ENCODE assay signal across 11 cellular contexts in the genomic region with DNA sequence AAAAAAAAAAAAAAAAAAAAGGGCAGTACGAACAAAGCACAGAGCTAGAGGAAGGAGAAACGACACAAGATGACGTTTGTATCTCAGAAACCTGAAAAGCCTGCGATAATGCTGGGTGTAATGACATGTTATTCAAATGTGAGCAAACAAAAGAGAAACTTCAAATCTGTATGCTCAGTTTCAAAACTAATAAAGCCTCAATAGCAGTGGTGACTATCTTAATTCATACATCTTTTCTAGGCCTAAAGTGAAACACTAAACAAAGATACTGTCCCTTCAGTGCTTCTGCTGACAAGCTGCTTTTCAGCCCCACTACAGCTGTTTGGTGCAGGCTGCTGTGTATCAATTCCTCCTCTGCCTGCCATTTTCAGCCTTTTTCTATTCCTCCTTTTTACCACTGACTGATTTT. TPM values are rescaled to one million over a fixed set of nuclear protein-coding genes. Genes with fewer than 3 reads are reported as not detected.
DNase-seq lines count a peak whose midpoint lies in the region; ATAC-seq and FAIRE-seq lines count a peak whose summit lies in the region.
"Had no signal": no experiment of that assay in that cellular context is flagged by ENCODE, and none has a peak within 500 bp of the region (broad histone marks: within the 10 kb centered on the region; RNA-seq: fewer than 3 reads in every experiment).

No MANE protein-coding gene starts in this region.

- intact Hi-C loops in activated CD4-positive, alpha-beta T cell treated with anti-CD3 and anti-CD28 coated beads, Interleukin-2, amount 10 ng/mL, durations not matched to agents 24 days and 14 days (cut with micrococcal nuclease), result no loop called here

- H3K27ac Mint-ChIP-seq in activated CD4-positive, alpha-beta T cell treated with anti-CD3 and anti-CD28 coated beads, Interleukin-2, amount 10 ng/mL, durations not matched to agents 24 days and 14 days, result peak overlapping the region; percentile 28
- no peak overlapping the region for H3K27ac Mint-ChIP-seq in stimulated activated naive B cell treated with anti-CD40 and anti-IgM and Interleukin-4, amounts not matched to agents 10 μg/mL and 1 μg/mL and 100 μg/mL, for 72 hours
- H3K27ac Mint-ChIP-seq in activated naive CD8-positive, alpha-beta T cell treated with anti-CD3 and anti-CD28 coated beads for 36 hours, result no peak overlapping the region

- no peak for FAIRE-seq in urothelium cell line (lab: Jason Lieb, UNC)

- peaks cover 3% of the 10 kb centered on the region for H3K9me3 Mint-ChIP-seq in activated CD4-positive, alpha-beta T cell treated with anti-CD3 and anti-CD28 coated beads, Interleukin-2, amount 10 ng/mL, durations not matched to agents 24 days and 14 days
- no peaks in the 10 kb centered on the region for H3K9me3 Mint-ChIP-seq in stimulated activated naive B cell treated with anti-CD40 and anti-IgM and Interleukin-4, amounts not matched to agents 10 μg/mL and 1 μg/mL and 100 μg/mL, for 72 hours
- no peaks in the 10 kb centered on the region for H3K9me3 Mint-ChIP-seq in activated naive CD8-positive, alpha-beta T cell treated with anti-CD3 and anti-CD28 coated beads for 36 hours

- H3K4me1 Mint-ChIP-seq in activated CD4-positive, alpha-beta T cell treated with anti-CD3 and anti-CD28 coated beads, Interleukin-2, amount 10 ng/mL, durations not matched to agents 24 days and 14 days, result peaks cover 7% of the 10 kb centered on the region
- peaks cover 19 to 22% of the 10 kb centered on the region in 2 donors for H3K4me1 Mint-ChIP-seq in stimulated activated naive B cell treated with anti-CD40 and anti-IgM and Interleukin-4, amounts not matched to agents 10 μg/mL and 1 μg/mL and 100 μg/mL, for 72 hours
- peaks cover 27% of the 10 kb centered on the region for H3K4me1 Mint-ChIP-seq in activated naive CD8-positive, alpha-beta T cell treated with anti-CD3 and anti-CD28 coated beads for 36 hours

- DNase-seq in activated CD4-positive, alpha-beta T cell treated with anti-CD3 and anti-CD28 coated beads, Interleukin-2, amount 10 ng/mL, durations not matched to agents 24 days and 14 days, result no peak
- DNase-seq in activated CD4-positive, alpha-beta T cell treated with anti-CD3 and anti-CD28 coated beads for 48 hours, result no peak
- DNase-seq in NCI-H526 treated with DMSO at 0.1 percent for 48 hours (lab: John Stamatoyannopoulos, UW) (peak; percentile 45), urothelium cell line (ENCODE audit: low spot score) (no peak)
- DNase-seq in stimulated activated naive B cell treated with anti-CD40 and anti-IgM and Interleukin-4, amounts not matched to agents 10 μg/mL and 1 μg/mL and 100 μg/mL, for 72 hours, result no peak
- no peak for DNase-seq in activated naive CD8-positive, alpha-beta T cell treated with anti-CD3 and anti-CD28 coated beads for 36 hours
- DNase-seq: activated CD8-positive, alpha-beta memory T cell treated with anti-CD3 and anti-CD28 coated beads for 24 hours; dermis blood vessel endothelial cell; KG1 had no signal

- no peak overlapping the region for H3K4me3 Mint-ChIP-seq in activated CD4-positive, alpha-beta T cell treated with anti-CD3 and anti-CD28 coated beads, Interleukin-2, amount 10 ng/mL, durations not matched to agents 24 days and 14 days
- H3K4me3 Mint-ChIP-seq in stimulated activated naive B cell treated with anti-CD40 and anti-IgM and Interleukin-4, amounts not matched to agents 10 μg/mL and 1 μg/mL and 100 μg/mL, for 72 hours, result peak overlapping the region in 1 of 2 donors; percentile 29
- no peak overlapping the region for H3K4me3 Mint-ChIP-seq in activated naive CD8-positive, alpha-beta T cell treated with anti-CD3 and anti-CD28 coated beads for 36 hours

- H3K36me3 Mint-ChIP-seq in activated CD4-positive, alpha-beta T cell treated with anti-CD3 and anti-CD28 coated beads, Interleukin-2, amount 10 ng/mL, durations not matched to agents 24 days and 14 days (ENCODE audit: low read depth), result peaks cover 12% of the 10 kb centered on the region
- H3K36me3 Mint-ChIP-seq in stimulated activated naive B cell treated with anti-CD40 and anti-IgM and Interleukin-4, amounts not matched to agents 10 μg/mL and 1 μg/mL and 100 μg/mL, for 72 hours, result peaks cover 5 to 7% of the 10 kb centered on the region in 2 donors
- H3K36me3 Mint-ChIP-seq in activated naive CD8-positive, alpha-beta T cell treated with anti-CD3 and anti-CD28 coated beads for 36 hours, result peaks cover 11% of the 10 kb centered on the region

- H3K27me3 Mint-ChIP-seq in activated CD4-positive, alpha-beta T cell treated with anti-CD3 and anti-CD28 coated beads, Interleukin-2, amount 10 ng/mL, durations not matched to agents 24 days and 14 days, result no peaks in the 10 kb centered on the region
- no peaks in the 10 kb centered on the region for H3K27me3 Mint-ChIP-seq in stimulated activated naive B cell treated with anti-CD40 and anti-IgM and Interleukin-4, amounts not matched to agents 10 μg/mL and 1 μg/mL and 100 μg/mL, for 72 hours
- no peaks in the 10 kb centered on the region for H3K27me3 Mint-ChIP-seq in activated naive CD8-positive, alpha-beta T cell treated with anti-CD3 and anti-CD28 coated beads for 36 hours

- ATAC-seq in HG02759 (IDR thresholded peaks at IDR 0.05; ENCODE audit: unreplicated experiment) (peak; percentile 65), HG03097 (IDR thresholded peaks at IDR 0.05; ENCODE audit: low FRiP score, unreplicated experiment) (no peak)
- ATAC-seq in stimulated activated naive B cell treated with anti-CD40 and anti-IgM and Interleukin-4, amounts not matched to agents 10 μg/mL and 1 μg/mL and 100 μg/mL, for 72 hours (replicated peaks), result peak; percentile 60 to 61

RNA-seq across cellular contexts. Expression of a gene that starts 15.8 kb away (rescaled TPM):
- 46.0 and 46.2 TPM in 2 replicates for total RNA-seq in activated CD4-positive, alpha-beta T cell treated with anti-CD3 and anti-CD28 coated beads, Interleukin-2, amount 10 ng/mL, durations not matched to agents 24 days and 14 days
- total RNA-seq in activated naive CD8-positive, alpha-beta T cell treated with anti-CD3 and anti-CD28 coated beads for 36 hours, result 10 to 100 TPM; 27.3 TPM
